Comparison of ENCODE assay signal across 15 cellular contexts in the genomic region with DNA sequence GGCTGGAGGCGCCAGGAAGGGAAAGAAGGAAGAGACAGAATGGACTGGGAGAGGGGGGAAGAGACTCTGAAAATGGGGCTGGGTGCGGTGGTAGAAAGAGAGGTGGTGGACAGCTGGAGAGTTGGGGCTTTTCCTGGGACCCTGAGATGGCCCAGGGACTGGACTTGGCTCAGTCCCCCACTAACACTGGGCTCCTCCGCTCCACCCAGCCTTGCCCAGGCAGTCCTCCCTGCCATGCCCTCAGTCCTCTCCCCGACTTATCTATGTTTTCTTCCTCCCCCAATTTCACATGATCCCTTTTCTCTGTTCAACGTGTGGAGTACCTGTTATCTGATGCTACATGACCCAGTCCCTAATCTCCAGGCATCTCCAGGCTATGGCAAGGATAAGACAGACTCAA. TPM values are rescaled to one million over a fixed set of nuclear protein-coding genes. Genes with fewer than 3 reads are reported as not detected.
DNase-seq lines count a peak whose midpoint lies in the region; ATAC-seq and TF ChIP-seq lines count a peak whose summit lies in the region.
"Had no signal": no experiment of that assay in that cellular context is flagged by ENCODE, and none has a peak within 500 bp of the region (broad histone marks: within the 10 kb centered on the region; RNA-seq: fewer than 3 reads in every experiment).

No MANE protein-coding gene starts in this region.

- H3K4me3 ChIP-seq in heart left ventricle: no peak overlapping the region
- H3K4me3 ChIP-seq in right atrium auricular region: no peak overlapping the region
- no peak overlapping the region for H3K4me3 ChIP-seq in trophoblast cell (ENCODE audit: low read depth, low read length)
- no peak overlapping the region for H3K4me3 ChIP-seq in CD4-positive, alpha-beta memory T cell (ENCODE audit: low read length in 2 of 2)
- H3K4me3 ChIP-seq: A549, HAP-1 had no signal

- no peaks in the 10 kb centered on the region for H3K36me3 Mint-ChIP-seq in CD4-positive, alpha-beta memory T cell
- H3K36me3 Mint-ChIP-seq: CD4-positive, CD25-positive, alpha-beta regulatory T cell; IgD-negative memory B cell had no signal

- H3K23ac ChIP-seq in trophoblast cell (ENCODE audit: low read length): no peak overlapping the region

- H3K27me3 Mint-ChIP-seq in CD4-positive, alpha-beta memory T cell: peaks cover 16 to 17% of the 10 kb centered on the region in 2 donors

- no peak overlapping the region for H3K9ac ChIP-seq in trophoblast cell (ENCODE audit: low read length)

- H3K14ac ChIP-seq in trophoblast cell (ENCODE audit: low read length): peak overlapping the region; percentile 4

- H3K27me3 ChIP-seq in heart left ventricle (peaks cover 0 to 27% (median 7%) of the 10 kb centered on the region in 9 donors), right atrium auricular region (no peaks in the 10 kb centered on the region), trophoblast cell (ENCODE audit: insufficient read depth, low read length) (peaks cover 1% of the 10 kb centered on the region)
- no peaks in the 10 kb centered on the region for H3K27me3 ChIP-seq in CD4-positive, alpha-beta memory T cell (ENCODE audit: insufficient read depth, low read length)

- POLR2A ChIA-PET in CD4-positive, alpha-beta memory T cell (lab: Charles Lee; ENCODE audit: partially characterized antibody): no interaction called here

- no peak overlapping the region for H4K8ac ChIP-seq in trophoblast cell (ENCODE audit: low read depth, low read length)

- WGBS in heart left ventricle, 4 donors: 19 to 31% (median 26%) methylated on average over 5 of the region's 5 CpGs
- WGBS in trophoblast cell (ENCODE audit: extremely low coverage, insufficient coverage, insufficient read length): no CpG with 5 or more reads among the region's 5 CpGs

- H2BK5ac ChIP-seq in trophoblast cell (ENCODE audit: low read depth, low read length, poor library complexity): no peak overlapping the region

- H3K4me1 ChIP-seq in heart left ventricle (peaks cover 0 to 23% (median 6%) of the 10 kb centered on the region in 12 donors), right atrium auricular region (peaks cover 0 to 20% of the 10 kb centered on the region in 2 donors), trophoblast cell (ENCODE audit: control insufficient read depth in 1 of 2, insufficient read depth in 2 of 2, low read length in 2 of 2) (peaks cover 25 to 34% of the 10 kb centered on the region in 2 experiments)
- no peaks in the 10 kb centered on the region for H3K4me1 ChIP-seq in CD4-positive, alpha-beta memory T cell (ENCODE audit: insufficient read depth, low read length)
- H3K4me1 ChIP-seq: A549, HAP-1 had no signal

- peak overlapping the region; percentile 17 for H4K91ac ChIP-seq in trophoblast cell (ENCODE audit: low read depth, low read length)

- H2AK5ac ChIP-seq in trophoblast cell (ENCODE audit: low read length): no peak overlapping the region

- H3K27ac ChIP-seq in heart left ventricle (peak overlapping the region in 9 of 12 donors; percentile 39 to 77 (median 68)), right atrium auricular region (peak overlapping the region; percentile 43 to 75), trophoblast cell (ENCODE audit: low read depth, low read length) (no peak overlapping the region)
- H3K27ac ChIP-seq in CD4-positive, alpha-beta memory T cell (ENCODE audit: low read depth, low read length): no peak overlapping the region
- H3K27ac ChIP-seq: A549 had no signal

- no peak overlapping the region for H4K12ac ChIP-seq in trophoblast cell (ENCODE audit: low read depth, low read length)

- no peak overlapping the region for H3K4me2 ChIP-seq in trophoblast cell (ENCODE audit: low read length)
- H3K4me2 ChIP-seq: A549 had no signal

- H3K9me3 ChIP-seq in heart left ventricle: no peaks in the 10 kb centered on the region
- H3K9me3 ChIP-seq in right atrium auricular region: no peaks in the 10 kb centered on the region
- H3K9me3 ChIP-seq in trophoblast cell (ENCODE audit: insufficient read depth, low read depth, low read length): no peaks in the 10 kb centered on the region
- no peaks in the 10 kb centered on the region for H3K9me3 ChIP-seq in CD4-positive, alpha-beta memory T cell (ENCODE audit: control insufficient read depth in 1 of 2, low read length in 2 of 2)
- H3K9me3 ChIP-seq: A549, HAP-1 had no signal

- intact Hi-C loops in heart left ventricle (cut with DNase I): loop anchor here in 2 of 10 donors (2.0 to 10.0 kb wide), 2 partner anchors 140 to 142 kb away; no protein-coding TSS in a partner anchor
- intact Hi-C loops in CD4-positive, alpha-beta memory T cell (cut with micrococcal nuclease): no loop called here

- no peak overlapping the region for H3K18ac ChIP-seq in trophoblast cell (ENCODE audit: low read length)

- TF ChIP-seq POLR2A in heart left ventricle (IDR thresholded peaks at IDR 0.05): no peak

- no peak for TF ChIP-seq CTCF in heart left ventricle (IDR thresholded peaks at IDR 0.05)
- no peak for TF ChIP-seq CTCF in right atrium auricular region (IDR thresholded peaks at IDR 0.05)
- no peak for TF ChIP-seq CTCF in GM10266 (IDR thresholded peaks at IDR 0.05; ENCODE audit: control insufficient read depth, insufficient read depth, low read depth, missing control alignments)
- TF ChIP-seq CTCF in omental fat pad (IDR thresholded peaks at IDR 0.05): no peak

- no peak overlapping the region for H2AFZ ChIP-seq in trophoblast cell (ENCODE audit: insufficient read depth, low read length, poor library complexity)

- H2BK120ac ChIP-seq in trophoblast cell (ENCODE audit: insufficient read depth, low read length, poor library complexity): no peak overlapping the region

- ATAC-seq in SK-N-SH treated with all-trans-retinoic acid at 6 μM for 48 hours (peak; percentile 13; the same call in 1 of the 3 replicates), heart left ventricle (peak; percentile 2 to 38 (median 22)), omental fat pad (ENCODE audit: low FRiP score) (no peak)

- H3K79me1 ChIP-seq in trophoblast cell (ENCODE audit: low read length): peaks cover 8% of the 10 kb centered on the region

- no peaks in the 10 kb centered on the region for H3K36me3 ChIP-seq in heart left ventricle
- no peaks in the 10 kb centered on the region for H3K36me3 ChIP-seq in right atrium auricular region
- H3K36me3 ChIP-seq in trophoblast cell (ENCODE audit: control insufficient read depth in 1 of 2, insufficient read depth in 2 of 2, low read length in 2 of 2): no peaks in the 10 kb centered on the region
- H3K36me3 ChIP-seq in CD4-positive, alpha-beta memory T cell (ENCODE audit: insufficient read depth, low read length): no peaks in the 10 kb centered on the region
- H3K36me3 ChIP-seq: HAP-1 had no signal

- no peaks in the 10 kb centered on the region for H3K4me1 Mint-ChIP-seq in CD4-positive, alpha-beta memory T cell
- H3K4me1 Mint-ChIP-seq: CD4-positive, CD25-positive, alpha-beta regulatory T cell; IgD-negative memory B cell had no signal

- peaks cover 0 to 3% (median 0%) of the 10 kb centered on the region in 8 donors for H3K9me3 Mint-ChIP-seq in CD4-positive, alpha-beta memory T cell

- H3K79me2 ChIP-seq in trophoblast cell (ENCODE audit: control insufficient read depth, insufficient read depth, low read length, poor library complexity): no peaks in the 10 kb centered on the region

- no peak overlapping the region for H3K4me3 Mint-ChIP-seq in CD4-positive, alpha-beta memory T cell
- H3K4me3 Mint-ChIP-seq: CD4-positive, CD25-positive, alpha-beta regulatory T cell had no signal

- CTCF ChIA-PET in CD4-positive, alpha-beta memory T cell (lab: Charles Lee; ENCODE audit: partially characterized antibody): no interaction called here

- no peak overlapping the region for H2BK12ac ChIP-seq in trophoblast cell (ENCODE audit: low read length)

- no peak overlapping the region for H3K27ac Mint-ChIP-seq in CD4-positive, alpha-beta memory T cell
- H3K27ac Mint-ChIP-seq: CD4-positive, CD25-positive, alpha-beta regulatory T cell had no signal

- no peak overlapping the region for H3K4ac ChIP-seq in trophoblast cell (ENCODE audit: low read depth, low read length)

- DNase-seq in heart left ventricle: no peak
- DNase-seq in right atrium auricular region (ENCODE audit: low spot score): no peak
- DNase-seq in trophoblast cell: no peak
- DNase-seq in GM10266 (ENCODE audit: extremely low spot score): no peak
- no peak for DNase-seq in omental fat pad (ENCODE audit: low spot score)
- DNase-seq in CD4-positive, alpha-beta memory T cell: no peak
- DNase-seq: CD4-positive, CD25-positive, alpha-beta regulatory T cell; GOT3 had no signal

TF ChIP-seq in SK-N-SH treated with all-trans-retinoic acid at 6 μM for 48 hours, 23 proteins besides CTCF, POLR2A, EP300 and RAD21 (continues in another document):
- no peak for TF ChIP-seq ESRRG (CRISPR knock-in tag; IDR thresholded peaks at IDR 0.05)
- TF ChIP-seq TCF4 (CRISPR knock-in tag; IDR thresholded peaks at IDR 0.05; ENCODE audit: borderline replicate concordance): no peak
- TF ChIP-seq, protein P1, sequence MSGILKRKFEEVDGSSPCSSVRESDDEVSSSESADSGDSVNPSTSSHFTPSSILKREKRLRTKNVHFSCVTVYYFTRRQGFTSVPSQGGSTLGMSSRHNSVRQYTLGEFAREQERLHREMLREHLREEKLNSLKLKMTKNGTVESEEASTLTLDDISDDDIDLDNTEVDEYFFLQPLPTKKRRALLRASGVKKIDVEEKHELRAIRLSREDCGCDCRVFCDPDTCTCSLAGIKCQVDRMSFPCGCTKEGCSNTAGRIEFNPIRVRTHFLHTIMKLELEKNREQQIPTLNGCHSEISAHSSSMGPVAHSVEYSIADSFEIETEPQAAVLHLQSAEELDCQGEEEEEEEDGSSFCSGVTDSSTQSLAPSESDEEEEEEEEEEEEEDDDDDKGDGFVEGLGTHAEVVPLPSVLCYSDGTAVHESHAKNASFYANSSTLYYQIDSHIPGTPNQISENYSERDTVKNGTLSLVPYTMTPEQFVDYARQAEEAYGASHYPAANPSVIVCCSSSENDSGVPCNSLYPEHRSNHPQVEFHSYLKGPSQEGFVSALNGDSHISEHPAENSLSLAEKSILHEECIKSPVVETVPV (CRISPR knock-in tag; IDR thresholded peaks at IDR 0.05): no peak
- TF ChIP-seq ZC3H10 (CRISPR knock-in tag; IDR thresholded peaks at IDR 0.05): no peak
- no peak for TF ChIP-seq ARNTL (CRISPR knock-in tag; IDR thresholded peaks at IDR 0.05; ENCODE audit: borderline replicate concordance, low read depth)

RNA-seq across cellular contexts. Expression of gene HCN4, which starts 6.3 kb away (rescaled TPM):
- total RNA-seq in heart left ventricle (10 to 100 TPM in 4 of 9 donors, 1 to 10 TPM in 5; 6.0 to 23.0 (median 9.7) TPM), right atrium auricular region (10 to 100 TPM in 1 of 2 donors, 1 to 10 TPM in 1; 6.9 to 45.3 TPM), omental fat pad (not detected)
- 1 to 10 TPM; 5.1 to 8.3 TPM for polyA plus RNA-seq in heart left ventricle
- 2.9 and 3.0 TPM in 2 replicates for polyA plus RNA-seq in trophoblast cell (2013)
- not detected for total RNA-seq in CD4-positive, alpha-beta memory T cell
- polyA plus RNA-seq in CD4-positive, alpha-beta memory T cell: not detected
- total RNA-seq: CD4-positive, CD25-positive, alpha-beta regulatory T cell; G401; HT1080 had no signal
- polyA plus RNA-seq: BJ; CD4-positive, CD25-positive, alpha-beta regulatory T cell; IgD-negative memory B cell had no signal

Comparison
In these comparisons a context has a peak if more than half of its experiments do, and no peak if none do; other contexts are left out.
1. H3K27ac ChIP-seq: peak in heart left ventricle (9 of 12) and right atrium auricular region (2 of 2); none in trophoblast cell (single experiment) and CD4-positive, alpha-beta memory T cell (single experiment).
2. RNA of gene HCN4, which starts 6.3 kb away (total RNA-seq): 6.9 to 45.3 TPM in right atrium auricular region and 6.0 to 23.0 TPM in heart left ventricle; not detected in omental fat pad and not detected in CD4-positive, alpha-beta memory T cell; every median in the first group is over 4 times any median in the second.